Comparison of ENCODE assay signal across 10 cellular contexts in genomic region chr5:14269395-14269794, GRCh38.
A peak's percentile ranks its signal among the peaks of the same experiment; 100 is the strongest.
DNase-seq lines count a peak whose midpoint lies in the region; ATAC-seq and TF ChIP-seq lines count a peak whose summit lies in the region.
"Had no signal": no experiment of that assay in that cellular context is flagged by ENCODE, and none has a peak within 500 bp of the region (broad histone marks: within the 10 kb centered on the region; RNA-seq: fewer than 3 reads in every experiment).

No MANE protein-coding gene starts in this region.

- no peak for ATAC-seq in GM18520 (IDR thresholded peaks at IDR 0.05; ENCODE audit: unreplicated experiment)
- ATAC-seq: CD8-positive, alpha-beta T cell had no signal

- TF ChIP-seq CTCF in Caco-2 (IDR thresholded peaks at IDR 0.05; ENCODE audit: insufficient read depth in 1 of 2, low read depth in 1 of 2, low read length in 1 of 2, severe bottlenecking in 1 of 2, unreplicated experiment in 1 of 2) (no peak), endothelial cell (IDR thresholded peaks at IDR 0.05; ENCODE audit: unreplicated experiment) (no peak), osteoblast (IDR thresholded peaks at IDR 0.05; ENCODE audit: extremely low read depth, low read depth, low read length) (no peak)

- peaks cover 21% of the 10 kb centered on the region for H3K36me3 Mint-ChIP-seq in Caco-2 (ENCODE audit: insufficient read depth, unreplicated experiment)
- no peaks in the 10 kb centered on the region for H3K36me3 Mint-ChIP-seq in endothelial cell (ENCODE audit: low read depth, unreplicated experiment)
- H3K36me3 Mint-ChIP-seq: CD8-positive, alpha-beta T cell had no signal

- H3K4me2 ChIP-seq in osteoblast (ENCODE audit: insufficient read depth, low read length): peak overlapping the region; percentile 63

- intact Hi-C loops in Caco-2 (cut with micrococcal nuclease; ENCODE audit: unreplicated experiment): loop anchor here (5.0 kb wide), 1 partner anchor 57 kb away; no protein-coding TSS in a partner anchor

- H3K4me3 Mint-ChIP-seq in Caco-2 (ENCODE audit: unreplicated experiment) (no peak overlapping the region), endothelial cell (ENCODE audit: unreplicated experiment) (no peak overlapping the region)
- H3K4me3 Mint-ChIP-seq: CD8-positive, alpha-beta T cell had no signal

- H3K4me3 ChIP-seq in Caco-2 (ENCODE audit: low read depth, low read length): no peak overlapping the region
- H3K4me3 ChIP-seq in osteoblast (ENCODE audit: insufficient read depth, low read length): no peak overlapping the region

- H4K20me1 ChIP-seq in osteoblast (ENCODE audit: insufficient read depth, low read length): peaks cover 9% of the 10 kb centered on the region

- peak in 1 of 2 experiments; percentile 65 for DNase-seq in Caco-2
- DNase-seq in NCI-H2081 (lab: John Stamatoyannopoulos, UW): peak; percentile 77 to 93
- no peak for DNase-seq in endothelial cell (ENCODE audit: low spot score)
- DNase-seq in osteoblast (ENCODE audit: insufficient read length, low spot score, missing footprints): no peak
- DNase-seq in NCI-H1092 treated with DMSO at 0.1 percent for 48 hours (lab: John Stamatoyannopoulos, UW): no peak
- DNase-seq in pons (ENCODE audit: low spot score): no peak
- no peak for DNase-seq in midbrain (lab: John Stamatoyannopoulos, UW)
- DNase-seq: CD8-positive, alpha-beta T cell; effector CD4-positive, alpha-beta T cell had no signal

- peaks cover 91% of the 10 kb centered on the region for H3K79me2 ChIP-seq in osteoblast (ENCODE audit: insufficient read depth, low read length)

- no peaks in the 10 kb centered on the region for H3K9me3 Mint-ChIP-seq in Caco-2 (ENCODE audit: unreplicated experiment)
- H3K9me3 Mint-ChIP-seq in endothelial cell (ENCODE audit: unreplicated experiment): no peaks in the 10 kb centered on the region
- H3K9me3 Mint-ChIP-seq: CD8-positive, alpha-beta T cell had no signal

- H3K4me1 ChIP-seq in Caco-2: peaks cover 55% of the 10 kb centered on the region
- peaks cover 66% of the 10 kb centered on the region for H3K4me1 ChIP-seq in osteoblast (ENCODE audit: insufficient read depth, low read length)

- H3K27ac Mint-ChIP-seq in Caco-2 (ENCODE audit: unreplicated experiment) (peak overlapping the region; percentile 85), endothelial cell (ENCODE audit: unreplicated experiment) (peak overlapping the region; percentile 74)
- H3K27ac Mint-ChIP-seq: CD8-positive, alpha-beta T cell had no signal

- CTCF ChIA-PET in Caco-2 (lab: Charles Lee): interaction anchor here (0.6 to 1.5 kb wide), 3 partner anchors 75 to 261 kb away, joined by 3 to 10 read pairs (median 3); partner anchors contain the start of gene TRIO

- H3K27me3 Mint-ChIP-seq in Caco-2 (ENCODE audit: insufficient read depth, unreplicated experiment) (no peaks in the 10 kb centered on the region), endothelial cell (ENCODE audit: unreplicated experiment) (no peaks in the 10 kb centered on the region)

- H3K27me3 ChIP-seq in Caco-2 (replicated peaks; ENCODE audit: control insufficient read depth, insufficient read depth, low read length) (no peaks in the 10 kb centered on the region), osteoblast (ENCODE audit: insufficient read depth, low read length) (no peaks in the 10 kb centered on the region)

- no peaks in the 10 kb centered on the region for H3K36me3 ChIP-seq in Caco-2 (ENCODE audit: control insufficient read depth, insufficient read depth, low read length)
- H3K36me3 ChIP-seq in osteoblast (ENCODE audit: insufficient read depth, low read length): peaks cover 32% of the 10 kb centered on the region

- H3K9me3 ChIP-seq in Caco-2 (no peaks in the 10 kb centered on the region), osteoblast (ENCODE audit: low read depth, low read length) (no peaks in the 10 kb centered on the region)

- POLR2A ChIA-PET in Caco-2 (lab: Charles Lee): no interaction called here

- H3K4me1 Mint-ChIP-seq in Caco-2 (ENCODE audit: low read depth, unreplicated experiment) (peaks cover 53% of the 10 kb centered on the region), endothelial cell (ENCODE audit: unreplicated experiment) (peaks cover 47% of the 10 kb centered on the region)

- BruUV-seq in Caco-2 (replicated peaks; lab: Mats Ljungman, UMichigan): no TSS peak

- H2AFZ ChIP-seq in osteoblast (ENCODE audit: low read length): no peak overlapping the region

- H3K27ac ChIP-seq in osteoblast (ENCODE audit: low read depth, low read length): peak overlapping the region; percentile 93

Comparison
In these comparisons a context has a peak if more than half of its experiments do, and no peak if none do; other contexts are left out.
1. DNase-seq: peak in NCI-H2081 (2 of 2); none in endothelial cell (single experiment), osteoblast (single experiment), NCI-H1092 treated with DMSO at 0.1 percent for 48 hours (single experiment), pons (single experiment) and midbrain (single experiment).